1 cellular context compared by ENCODE assay signal in genomic region chr3:52831500-52832301, GRCh38.
TF ChIP-seq lines count a peak whose summit lies in the region.

No MANE protein-coding gene starts in this region.

TF ChIP-seq in HCT116, 20 proteins besides CTCF, POLR2A, EP300 and RAD21 (continued from another document):
- TF ChIP-seq ZBTB33 (IDR thresholded peaks at IDR 0.05; ENCODE audit: extremely low read depth, insufficient replicate concordance, low read length) (no peak), EZH2 (IDR thresholded peaks at IDR 0.05) (no peak), JUND (IDR thresholded peaks at IDR 0.05) (peak; percentile 82), REST (IDR thresholded peaks at IDR 0.05; ENCODE audit: low read depth) (no peak), FOSL1 (IDR thresholded peaks at IDR 0.05; ENCODE audit: low read depth) (peak; percentile 82), SP1 (IDR thresholded peaks at IDR 0.05; ENCODE audit: low read depth) (no peak; the same call in 1 of the 2 replicates), CBX3 (IDR thresholded peaks at IDR 0.05; ENCODE audit: low read depth) (no peak), ATF3 (IDR thresholded peaks at IDR 0.05) (no peak)
